27 cellular contexts compared by ENCODE assay signal in genomic region chr4:13168326-13168725, GRCh38.
"Had no signal": no experiment of that assay in that cellular context is flagged by ENCODE, and none has a peak within 500 bp of the region (broad histone marks: within the 10 kb centered on the region; RNA-seq: fewer than 3 reads in every experiment).

No MANE protein-coding gene starts in this region.

- ATAC-seq: effector memory CD8-positive, alpha-beta T cell; esophagus mucosa; gastrocnemius medialis; heart right ventricle; left colon; left lobe of liver; left ventricle myocardium superior; lower lobe of right lung; naive thymus-derived CD4-positive, alpha-beta T cell had no signal

- H3K4me3 Mint-ChIP-seq: dendritic cell treated with granulocyte-macrophage colony-stimulating factor and Interleukin-4, amounts not matched to agents 40 ng/mL and 50 ng/mL, for 4 days; effector memory CD8-positive, alpha-beta T cell; endodermal cell; naive thymus-derived CD4-positive, alpha-beta T cell had no signal

- H3K4me3 ChIP-seq: colonic mucosa, esophagus squamous epithelium, gastrocnemius medialis, heart right ventricle, lower lobe of right lung had no signal

- H3K27ac Mint-ChIP-seq: dendritic cell treated with granulocyte-macrophage colony-stimulating factor and Interleukin-4, amounts not matched to agents 40 ng/mL and 50 ng/mL, for 4 days; effector memory CD8-positive, alpha-beta T cell; endodermal cell had no signal

- H3K4me1 Mint-ChIP-seq: endodermal cell; naive thymus-derived CD4-positive, alpha-beta T cell had no signal

- H3K4me1 ChIP-seq: colonic mucosa, esophagus squamous epithelium, gastrocnemius medialis, heart right ventricle, lower lobe of right lung had no signal

- H3K36me3 ChIP-seq: colonic mucosa, esophagus squamous epithelium, gastrocnemius medialis, heart right ventricle, lower lobe of right lung had no signal

- H3K27me3 Mint-ChIP-seq: dendritic cell treated with granulocyte-macrophage colony-stimulating factor and Interleukin-4, amounts not matched to agents 40 ng/mL and 50 ng/mL, for 4 days; effector memory CD8-positive, alpha-beta T cell; naive thymus-derived CD4-positive, alpha-beta T cell had no signal

- FAIRE-seq: endometrium, islet of Langerhans, keratinocyte had no signal

- DNase-seq: colonic mucosa; cortex of kidney; effector CD8-positive, alpha-beta T cell; effector memory CD8-positive, alpha-beta T cell; endodermal cell; erythroblast; esophagus squamous epithelium; foreskin fibroblast; foreskin melanocyte; gastrocnemius medialis; glutamatergic neuron; head of caudate nucleus; heart right ventricle; hippocampal formation; left colon; left ventricle myocardium superior; lower lobe of right lung; mesendoderm; midbrain; naive thymus-derived CD4-positive, alpha-beta T cell had no signal

- H3K27ac ChIP-seq: colonic mucosa, epithelial cell of prostate, esophagus squamous epithelium, gastrocnemius medialis, heart right ventricle, lower lobe of right lung had no signal

- H3K9me3 Mint-ChIP-seq: endodermal cell had no signal

- H3K36me3 Mint-ChIP-seq: naive thymus-derived CD4-positive, alpha-beta T cell had no signal

- H3K9me3 ChIP-seq: colonic mucosa, esophagus squamous epithelium, gastrocnemius medialis, heart right ventricle, lower lobe of right lung had no signal

- H3K27me3 ChIP-seq: colonic mucosa, esophagus squamous epithelium, gastrocnemius medialis, heart right ventricle had no signal
